8 cellular contexts compared by ENCODE assay signal in the genomic region with DNA sequence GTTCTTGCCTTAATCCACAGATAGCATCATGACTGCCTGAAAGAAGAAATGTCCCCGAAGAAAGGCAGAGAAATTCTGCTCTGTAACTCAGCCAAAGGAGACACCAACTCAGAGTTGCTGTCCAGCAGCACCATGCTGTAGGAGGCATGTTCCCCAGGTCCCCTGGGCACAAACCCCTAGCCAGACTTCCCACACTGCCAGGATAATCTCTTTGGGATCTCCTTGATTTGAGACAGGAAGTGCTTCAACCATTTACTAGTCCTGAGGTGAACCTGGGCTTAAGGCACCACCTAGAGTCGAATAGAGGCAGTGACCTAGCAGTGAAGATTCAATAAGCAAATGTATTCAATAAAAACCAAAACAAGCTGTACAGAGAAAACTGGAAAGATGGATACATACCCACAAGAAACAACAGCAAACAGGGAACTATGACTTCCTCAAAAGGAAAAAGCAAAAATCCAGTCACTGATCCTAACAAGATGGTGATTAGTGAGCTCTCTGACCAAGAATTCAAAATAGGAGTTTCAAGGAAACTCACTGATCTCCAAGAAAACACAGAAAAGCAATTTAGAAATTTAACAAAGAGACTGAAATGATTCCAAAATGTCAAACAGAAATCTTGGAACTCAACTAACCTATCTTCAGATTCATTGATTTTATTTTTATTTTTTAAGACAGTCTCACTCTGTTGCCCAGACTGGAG. TPM values are rescaled to one million over a fixed set of nuclear protein-coding genes. Genes with fewer than 3 reads are reported as not detected.
DNase-seq lines count a peak whose midpoint lies in the region; ATAC-seq lines count a peak whose summit lies in the region.

No MANE protein-coding gene starts in this region.

- H3K27ac ChIP-seq in epithelial cell of prostate, result no peak overlapping the region

- no peak overlapping the region for H3K4me3 Mint-ChIP-seq in activated CD4-positive, alpha-beta T cell treated with anti-CD3 and anti-CD28 coated beads for 36 hours

- H3K36me3 Mint-ChIP-seq in activated CD4-positive, alpha-beta T cell treated with anti-CD3 and anti-CD28 coated beads for 36 hours (ENCODE audit: low read depth), result no peaks in the 10 kb centered on the region

- DNase-seq in activated CD8-positive, alpha-beta memory T cell treated with anti-CD3 and anti-CD28 coated beads for 24 hours, result peak; percentile 68
- DNase-seq in activated CD8-positive, alpha-beta memory T cell treated with anti-CD3 and anti-CD28 coated beads, Interleukin-2, amount 50 U/mL, for 48 hours, result no peak
- DNase-seq in NCI-H146 (lab: John Stamatoyannopoulos, UW) (peak; percentile 43), epithelial cell of prostate (ENCODE audit: low read depth, low spot score) (peak; percentile 12), HK-2 (ENCODE audit: unreplicated experiment) (no peak)
- DNase-seq in activated CD4-positive, alpha-beta T cell treated with anti-CD3 and anti-CD28 coated beads for 36 hours, result peak; percentile 56
- peak; percentile 45 for DNase-seq in stimulated activated CD4-positive, alpha-beta T cell treated with anti-CD3 and anti-CD28 coated beads, Interleukin-4, amount 100 ng/mL, for 24 hours

- H3K4me1 Mint-ChIP-seq in activated CD4-positive, alpha-beta T cell treated with anti-CD3 and anti-CD28 coated beads for 36 hours, result peaks cover 40% of the 10 kb centered on the region

- H3K27ac Mint-ChIP-seq in activated CD4-positive, alpha-beta T cell treated with anti-CD3 and anti-CD28 coated beads for 36 hours, result peak overlapping the region; percentile 38

- no peaks in the 10 kb centered on the region for H3K27me3 Mint-ChIP-seq in activated CD4-positive, alpha-beta T cell treated with anti-CD3 and anti-CD28 coated beads for 36 hours

- ATAC-seq in activated CD4-positive, alpha-beta T cell treated with anti-CD3 and anti-CD28 coated beads for 36 hours, result peak; percentile 96
- ATAC-seq in GM21717 (IDR thresholded peaks at IDR 0.05; ENCODE audit: unreplicated experiment), result no peak

- intact Hi-C loops in activated CD4-positive, alpha-beta T cell treated with anti-CD3 and anti-CD28 coated beads for 36 hours (cut with DNase I, micrococcal nuclease), result loop anchor here (1.0 to 2.0 kb wide), 4 partner anchors 50 to 314 kb away; partner anchors contain the start of gene SRSF1 (in 1 of the 2)

- CTCF ChIA-PET in activated CD4-positive, alpha-beta T cell treated with anti-CD3 and anti-CD28 coated beads for 36 hours (lab: Charles Lee), result interaction anchor here (0.7 to 2.6 kb wide), 27 partner anchors 10 to 389 kb away, joined by 3 to 19 read pairs (median 4); partner anchors contain the start of gene SRSF1

- POLR2A ChIA-PET in activated CD4-positive, alpha-beta T cell treated with anti-CD3 and anti-CD28 coated beads for 36 hours (lab: Charles Lee), result no interaction called here

- no peaks in the 10 kb centered on the region for H3K9me3 Mint-ChIP-seq in activated CD4-positive, alpha-beta T cell treated with anti-CD3 and anti-CD28 coated beads for 36 hours (ENCODE audit: low read depth)

RNA-seq across cellular contexts. Expression of gene OR4D2, which starts 5.7 kb away (rescaled TPM):
- not detected for total RNA-seq in activated CD4-positive, alpha-beta T cell treated with anti-CD3 and anti-CD28 coated beads for 36 hours

RNA-seq across cellular contexts. Expression of gene EPX, which starts 20.0 kb away (rescaled TPM):
- total RNA-seq in activated CD4-positive, alpha-beta T cell treated with anti-CD3 and anti-CD28 coated beads for 36 hours, result not detected

RNA-seq across cellular contexts. Expression of gene OR4D1, which starts 24.3 kb away (rescaled TPM):
- total RNA-seq in activated CD4-positive, alpha-beta T cell treated with anti-CD3 and anti-CD28 coated beads for 36 hours, result under 1 TPM; 0.16 to 0.27 TPM

RNA-seq across cellular contexts. Expression of gene MKS1, which starts 46.5 kb away (rescaled TPM):
- total RNA-seq in activated CD4-positive, alpha-beta T cell treated with anti-CD3 and anti-CD28 coated beads for 36 hours, result 10 to 100 TPM; 20.4 to 22.5 TPM

Comparison
In these comparisons a context has a peak if more than half of its experiments do, and no peak if none do; other contexts are left out.
1. DNase-seq: peak in activated CD8-positive, alpha-beta memory T cell treated with anti-CD3 and anti-CD28 coated beads for 24 hours (single experiment), NCI-H146 (single experiment), activated CD4-positive, alpha-beta T cell treated with anti-CD3 and anti-CD28 coated beads for 36 hours (single experiment), epithelial cell of prostate (single experiment) and stimulated activated CD4-positive, alpha-beta T cell treated with anti-CD3 and anti-CD28 coated beads, Interleukin-4, amount 100 ng/mL, for 24 hours (single experiment); none in activated CD8-positive, alpha-beta memory T cell treated with anti-CD3 and anti-CD28 coated beads, Interleukin-2, amount 50 U/mL, for 48 hours (single experiment) and HK-2 (single experiment).